Comparison of ENCODE assay signal across 25 cellular contexts in the genomic region with DNA sequence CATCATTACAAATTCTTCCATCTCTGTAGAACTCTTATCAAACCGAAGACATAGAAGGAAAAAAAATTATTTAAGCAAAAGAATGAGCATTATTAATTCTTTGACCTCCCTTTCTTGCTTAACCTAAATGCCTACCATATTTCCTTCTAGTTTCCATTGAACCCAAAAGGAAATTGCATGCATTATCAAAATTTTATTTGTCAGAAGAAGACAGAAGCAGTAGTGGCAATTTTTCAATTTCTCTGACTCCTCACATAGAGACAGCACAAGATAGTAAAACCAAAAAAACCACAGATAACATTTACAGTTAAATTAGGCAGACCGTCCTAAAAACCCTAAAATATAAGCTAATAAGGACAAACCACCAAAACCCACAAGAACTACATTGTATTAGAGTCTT.
"Had no signal": no experiment of that assay in that cellular context is flagged by ENCODE, and none has a peak within 500 bp of the region (broad histone marks: within the 10 kb centered on the region; RNA-seq: fewer than 3 reads in every experiment).

No MANE protein-coding gene starts in this region.

- H3K4me3 ChIP-seq: hepatocyte, left ventricle myocardium inferior, lower lobe of right lung, neural progenitor cell, pancreas, smooth muscle cell, suprapubic skin, thyroid gland, uterus had no signal

- H3K27ac ChIP-seq: hepatocyte, left ventricle myocardium inferior, lower lobe of right lung, neural progenitor cell, pancreas, suprapubic skin, thyroid gland, uterus had no signal

- H3K27me3 Mint-ChIP-seq: dendritic cell treated with granulocyte-macrophage colony-stimulating factor and Interleukin-4, amounts not matched to agents 40 ng/mL and 50 ng/mL, for 4 days; natural killer cell treated with Interleukin-12 subunit alpha and Interleukin-12 subunit beta and Interleukin-15 and Interleukin-18, amount 100 ng/mL, for 72 hours; progenitor cell of endocrine pancreas; type B pancreatic cell had no signal

- H3K9ac ChIP-seq: neural progenitor cell had no signal

- H3K79me2 ChIP-seq: hepatocyte had no signal

- H3K4me1 ChIP-seq: lower lobe of right lung, neural progenitor cell, pancreas, suprapubic skin, thyroid gland, uterus had no signal

- H3K4me3 Mint-ChIP-seq: dendritic cell treated with granulocyte-macrophage colony-stimulating factor and Interleukin-4, amounts not matched to agents 40 ng/mL and 50 ng/mL, for 4 days; natural killer cell treated with Interleukin-12 subunit alpha and Interleukin-12 subunit beta and Interleukin-15 and Interleukin-18, amount 100 ng/mL, for 72 hours; neural progenitor cell; type B pancreatic cell had no signal

- FAIRE-seq: endothelial cell of umbilical vein, kidney, pancreas had no signal

- H3K4me1 Mint-ChIP-seq: neural progenitor cell had no signal

- H3K36me3 ChIP-seq: uterus had no signal

- H3K9me3 Mint-ChIP-seq: dendritic cell treated with granulocyte-macrophage colony-stimulating factor and Interleukin-4, amounts not matched to agents 40 ng/mL and 50 ng/mL, for 4 days; natural killer cell treated with Interleukin-12 subunit alpha and Interleukin-12 subunit beta and Interleukin-15 and Interleukin-18, amount 100 ng/mL, for 72 hours; type B pancreatic cell had no signal

- H3K4me2 ChIP-seq: hepatocyte, neural progenitor cell, smooth muscle cell had no signal

- ATAC-seq: left cardiac atrium; lower lobe of right lung; natural killer cell treated with Interleukin-12 subunit alpha and Interleukin-12 subunit beta and Interleukin-15 and Interleukin-18, amount 100 ng/mL, for 72 hours; pancreas; right cardiac atrium; stimulated activated naive CD8-positive, alpha-beta T cell treated with anti-CD3 and anti-CD28 coated beads, Interleukin-15, Interleukin-2, amounts not matched to agents 100 U/mL and 50 U/mL, for 24 hours had no signal

- H2AFZ ChIP-seq: hepatocyte, neural progenitor cell had no signal

- H3K9me3 ChIP-seq: left ventricle myocardium inferior, lower lobe of right lung, pancreas, suprapubic skin, thyroid gland, uterus had no signal

- H3K27me3 ChIP-seq: hepatocyte, neural progenitor cell, pancreas, suprapubic skin, thyroid gland, uterus had no signal

- H3K27ac Mint-ChIP-seq: dendritic cell treated with granulocyte-macrophage colony-stimulating factor and Interleukin-4, amounts not matched to agents 40 ng/mL and 50 ng/mL, for 4 days; natural killer cell treated with Interleukin-12 subunit alpha and Interleukin-12 subunit beta and Interleukin-15 and Interleukin-18, amount 100 ng/mL, for 72 hours; neural progenitor cell; progenitor cell of endocrine pancreas; type B pancreatic cell had no signal

- DNase-seq: erythroblast; foreskin melanocyte; head of caudate nucleus; kidney; left cardiac atrium; left ventricle myocardium inferior; lower lobe of right lung; mesenchymal stem cell; midbrain; nucleus accumbens; pancreas; right cardiac atrium; stimulated activated CD4-positive, alpha-beta T cell treated with anti-CD3 and anti-CD28 coated beads, Interleukin-2, amount 100 ng/mL, for 48 hours; stimulated activated naive CD8-positive, alpha-beta T cell treated with anti-CD3 and anti-CD28 coated beads, Interleukin-15, Interleukin-2, amounts not matched to agents 100 U/mL and 50 U/mL, for 24 hours; thyroid gland; uterus had no signal
